ENCODE assay signal across 9 cellular contexts in the genomic region with DNA sequence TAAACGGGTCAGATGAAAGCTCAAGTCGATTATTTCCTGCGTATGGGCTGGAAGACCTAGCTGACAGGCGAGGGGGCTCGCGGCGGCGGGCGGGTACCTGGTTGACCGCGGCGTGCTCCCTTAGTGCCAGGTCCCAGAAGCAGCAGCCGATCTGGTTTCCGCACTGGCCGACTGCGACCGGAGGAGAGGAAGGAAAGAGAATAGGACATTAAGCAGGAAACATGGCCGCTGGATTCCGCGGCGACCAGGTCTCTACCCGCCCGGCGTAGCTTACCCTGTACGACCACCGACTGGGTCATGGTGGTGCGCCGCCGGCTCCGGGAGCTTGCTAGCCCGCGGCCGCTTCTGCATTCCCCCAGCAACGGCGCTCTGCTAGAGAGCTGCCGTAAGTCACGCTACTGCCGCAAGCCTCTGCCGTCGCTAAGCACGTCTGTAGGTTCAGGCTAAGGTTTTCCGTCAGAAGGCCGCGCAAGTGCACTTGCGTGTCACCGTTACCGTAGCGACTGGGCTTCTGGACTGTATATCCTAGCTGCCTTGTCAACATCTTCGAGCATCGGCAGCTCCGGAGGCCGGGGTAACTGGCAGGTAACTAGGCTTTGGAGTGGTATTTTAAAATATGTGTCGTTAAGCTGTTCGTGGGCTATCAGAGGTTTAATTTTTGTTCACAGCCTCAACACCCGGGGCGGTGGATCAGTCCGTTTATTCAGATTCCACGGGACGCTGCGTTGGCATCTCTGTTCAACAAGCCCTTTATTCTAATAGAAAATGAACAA. TPM values are rescaled to one million over a fixed set of nuclear protein-coding genes. Genes with fewer than 3 reads are reported as not detected.
DNase-seq lines count a peak whose midpoint lies in the region; ATAC-seq, FAIRE-seq and TF ChIP-seq lines count a peak whose summit lies in the region.
"Had no signal": no experiment of that assay in that cellular context is flagged by ENCODE, and none has a peak within 500 bp of the region (broad histone marks: within the 10 kb centered on the region; RNA-seq: fewer than 3 reads in every experiment).

A gene with protein sequence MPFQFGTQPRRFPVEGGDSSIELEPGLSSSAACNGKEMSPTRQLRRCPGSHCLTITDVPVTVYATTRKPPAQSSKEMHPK (plus strand): TSS at position 456 of the 773 bp plus-strand sequence. CDS start 11,693 bp downstream, outside the sequence.
A gene with protein sequence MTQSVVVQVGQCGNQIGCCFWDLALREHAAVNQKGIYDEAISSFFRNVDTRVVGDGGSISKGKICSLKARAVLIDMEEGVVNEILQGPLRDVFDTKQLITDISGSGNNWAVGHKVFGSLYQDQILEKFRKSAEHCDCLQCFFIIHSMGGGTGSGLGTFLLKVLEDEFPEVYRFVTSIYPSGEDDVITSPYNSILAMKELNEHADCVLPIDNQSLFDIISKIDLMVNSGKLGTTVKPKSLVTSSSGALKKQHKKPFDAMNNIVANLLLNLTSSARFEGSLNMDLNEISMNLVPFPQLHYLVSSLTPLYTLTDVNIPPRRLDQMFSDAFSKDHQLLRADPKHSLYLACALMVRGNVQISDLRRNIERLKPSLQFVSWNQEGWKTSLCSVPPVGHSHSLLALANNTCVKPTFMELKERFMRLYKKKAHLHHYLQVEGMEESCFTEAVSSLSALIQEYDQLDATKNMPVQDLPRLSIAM (minus strand): TSS at position 347 of the 773 bp plus-strand sequence. CDS start 48 bp downstream, at position 299.

- no peaks in the 10 kb centered on the region; a peak in 1 of 5 replicates for H3K36me3 ChIP-seq in HepG2 (replicated peaks in 1 of 2; ENCODE audit: control insufficient read depth in 1 of 2, insufficient read depth in 2 of 2, low read length in 2 of 2)

- H3K9me3 ChIP-seq in HepG2 (ENCODE audit: low read length): no peaks in the 10 kb centered on the region

- H2AFZ ChIP-seq in HepG2 (ENCODE audit: low read length): peak within 1 kb of the TSS; percentile 99

- H3K27ac ChIP-seq in dorsolateral prefrontal cortex: peak within 1 kb of the TSS; percentile 31 to 94 (median 87)
- peak within 1 kb of the TSS; percentile 63 for H3K27ac ChIP-seq in HepG2 (ENCODE audit: extremely low read length, insufficient read depth, low read length)

- POLR2A ChIA-PET in activated CD4-positive, alpha-beta T cell treated with anti-CD3 and anti-CD28 coated beads, Interleukin-2, amount 10 ng/mL, durations not matched to agents 7 days and 5 days (lab: Charles Lee): interaction anchor here (0.8 kb wide), 1 partner anchor 77 kb away, joined by 4 read pairs; no protein-coding TSS in a partner anchor
- POLR2A ChIA-PET in HepG2 (lab: Yijun Ruan, JAX): interaction anchor here (0.6 to 1.4 kb wide), 4 partner anchors 11 to 481 kb away, joined by 3 to 8 read pairs (median 3); no protein-coding TSS in a partner anchor

- H3K79me2 ChIP-seq in HepG2 (ENCODE audit: insufficient read depth, low read length): no peaks in the 10 kb centered on the region

- TF ChIP-seq EP300 in HepG2 (IDR thresholded peaks at IDR 0.05; ENCODE audit: low read depth in 2 of 2, low read length in 2 of 2): no peak
- no peak for TF ChIP-seq EP300 in HepG2 (CRISPR knock-in tag; IDR thresholded peaks at IDR 0.05; ENCODE audit: borderline replicate concordance)

- intact Hi-C loops in dorsolateral prefrontal cortex (cut with DNase I) (loop anchor here in 1 of 2 donors (5.0 kb wide), 1 partner anchor 75 kb away; no protein-coding TSS in a partner anchor), HepG2 (cut with micrococcal nuclease; ENCODE audit: unreplicated experiment) (loop anchor here (1.0 to 5.0 kb wide), 2 partner anchors 60 to 76 kb away; no protein-coding TSS in a partner anchor)

- 0 out of 2 replicates have a peak, but pooled peaks have one; percentile 24 for TF ChIP-seq RAD21 in HepG2 (CRISPR knock-in tag; IDR thresholded peaks at IDR 0.05)

- no peak within 1 kb of the TSS for H3K27ac Mint-ChIP-seq in activated CD4-positive, alpha-beta T cell treated with anti-CD3 and anti-CD28 coated beads, Interleukin-2, amount 10 ng/mL, durations not matched to agents 7 days and 5 days
- H3K27ac Mint-ChIP-seq: stimulated activated naive CD8-positive, alpha-beta T cell treated with anti-CD3 and anti-CD28 coated beads, Interleukin-15, Interleukin-2, amounts not matched to agents 100 ng/mL and 50 ng/mL, for 24 hours had no signal

- H3K27me3 Mint-ChIP-seq in activated CD4-positive, alpha-beta T cell treated with anti-CD3 and anti-CD28 coated beads, Interleukin-2, amount 10 ng/mL, durations not matched to agents 7 days and 5 days: peaks cover 29% of the 10 kb centered on the region

- peak; percentile 98 for ATAC-seq in GM19324 (IDR thresholded peaks at IDR 0.05; ENCODE audit: low FRiP score, unreplicated experiment)
- ATAC-seq in HG03460 (IDR thresholded peaks at IDR 0.05; ENCODE audit: unreplicated experiment): peak; percentile 96
- ATAC-seq in HepG2: peak; percentile 96

- peak in 50 of 56 donors; percentile 15 to 61 (median 38) for TF ChIP-seq CTCF in dorsolateral prefrontal cortex (IDR thresholded peaks at IDR 0.05 in 54 of 56, conservative IDR thresholded peaks at IDR 0.05 in 2 of 56; ENCODE audit: low read depth in 1 of 56, partially characterized antibody in 56 of 56)
- TF ChIP-seq CTCF in HepG2 (CRISPR knock-in tag; IDR thresholded peaks at IDR 0.05): peak; percentile 54

- CTCF ChIA-PET in activated CD4-positive, alpha-beta T cell treated with anti-CD3 and anti-CD28 coated beads, Interleukin-2, amount 10 ng/mL, durations not matched to agents 7 days and 5 days (lab: Charles Lee): interaction anchor here (1.0 to 1.9 kb wide), 5 partner anchors 25 to 828 kb away, joined by 3 to 6 read pairs (median 4); a partner anchor contains a TSS
- CTCF ChIA-PET in HepG2 (lab: Yijun Ruan, JAX; ENCODE audit: low intra/inter-chr PET ratio, low total read pairs): no interaction called here

- peaks cover 9% of the 10 kb centered on the region for H3K36me3 Mint-ChIP-seq in activated CD4-positive, alpha-beta T cell treated with anti-CD3 and anti-CD28 coated beads, Interleukin-2, amount 10 ng/mL, durations not matched to agents 7 days and 5 days (ENCODE audit: low read depth)

- peaks cover 10% of the 10 kb centered on the region for H3K4me1 ChIP-seq in HepG2 (ENCODE audit: insufficient read depth, low read length)

- peak within 1 kb of the TSS; percentile 55 to 98 (median 85) for H3K4me3 ChIP-seq in dorsolateral prefrontal cortex
- H3K4me3 ChIP-seq in HepG2 (replicated peaks in 1 of 3; ENCODE audit: insufficient read depth in 1 of 3, low read depth in 2 of 3, low read length in 3 of 3): peak within 1 kb of the TSS; percentile 75 to 97 (median 89)

- in situ Hi-C loops in HepG2 (cut with HindIII; ENCODE audit: extremely low pct_ligation_motif_present, low pct_unique_long_range_greater_than_20kb): loop anchor here (5.0 kb wide), 1 partner anchor 75 kb away; no protein-coding TSS in a partner anchor

- no peaks in the 10 kb centered on the region for H3K9me3 Mint-ChIP-seq in activated CD4-positive, alpha-beta T cell treated with anti-CD3 and anti-CD28 coated beads, Interleukin-2, amount 10 ng/mL, durations not matched to agents 7 days and 5 days
- H3K9me3 Mint-ChIP-seq: stimulated activated naive CD8-positive, alpha-beta T cell treated with anti-CD3 and anti-CD28 coated beads, Interleukin-15, Interleukin-2, amounts not matched to agents 100 ng/mL and 50 ng/mL, for 24 hours had no signal

- FAIRE-seq in HepG2 (lab: Jason Lieb, UNC): peak; percentile 93

- no peaks in the 10 kb centered on the region for H4K20me1 ChIP-seq in HepG2 (ENCODE audit: insufficient read depth, low read length)

- peak within 1 kb of the TSS; percentile 74 for H3K9ac ChIP-seq in HepG2 (ENCODE audit: insufficient read depth, low read depth, low read length)

- H3K4me3 Mint-ChIP-seq in activated CD4-positive, alpha-beta T cell treated with anti-CD3 and anti-CD28 coated beads, Interleukin-2, amount 10 ng/mL, durations not matched to agents 7 days and 5 days: no peak within 1 kb of the TSS

- no TSS peak for BruUV-seq in HepG2 (replicated peaks; lab: Mats Ljungman, UMichigan)

- WGBS in HepG2 (ENCODE audit: low lambda C conversion rate): 2% methylated on average over 60 of the region's 60 CpGs

- TF ChIP-seq POLR2A in HepG2 (IDR thresholded peaks at IDR 0.05; ENCODE audit: insufficient read depth in 1 of 2, low read depth in 2 of 2, low read length in 2 of 2): peak; percentile 74 to 95

- peak within 1 kb of the TSS; percentile 80 for H3K4me2 ChIP-seq in HepG2 (ENCODE audit: low read depth, low read length)

- peaks cover 7% of the 10 kb centered on the region for H3K4me1 Mint-ChIP-seq in activated CD4-positive, alpha-beta T cell treated with anti-CD3 and anti-CD28 coated beads, Interleukin-2, amount 10 ng/mL, durations not matched to agents 7 days and 5 days

- peak; percentile 44 to 96 (median 82) for DNase-seq in C1 segment of cervical spinal cord (lab: John Stamatoyannopoulos, UW)
- DNase-seq in NCI-H526 (lab: John Stamatoyannopoulos, UW): peak; percentile 95 to 98
- peak; percentile 95 for DNase-seq in activated CD4-positive, alpha-beta T cell treated with anti-CD3 and anti-CD28 coated beads, Interleukin-2, amount 10 ng/mL, durations not matched to agents 7 days and 5 days
- DNase-seq in dorsolateral prefrontal cortex: peak; percentile 82 to 98 (median 94)
- DNase-seq in HepG2 (ENCODE audit: low spot score): peak; percentile 94
- peak; percentile 87 for DNase-seq in stimulated activated CD4-positive, alpha-beta T cell treated with anti-CD3 and anti-CD28 coated beads, Interleukin-4, amount 100 ng/mL, for 1 hour

- no peaks in the 10 kb centered on the region for H3K27me3 ChIP-seq in dorsolateral prefrontal cortex
- no peaks in the 10 kb centered on the region; a peak in 1 of 5 replicates for H3K27me3 ChIP-seq in HepG2 (ENCODE audit: control insufficient read depth in 1 of 2, insufficient read depth in 2 of 2, low read length in 2 of 2)

RNA-seq across cellular contexts. Expression of the first gene that starts in this region (rescaled TPM):
- total RNA-seq in activated CD4-positive, alpha-beta T cell treated with anti-CD3 and anti-CD28 coated beads, Interleukin-2, amount 10 ng/mL, durations not matched to agents 7 days and 5 days: 1 to 10 TPM; 1.5 to 2.2 TPM
- total RNA-seq in dorsolateral prefrontal cortex (10 to 100 TPM; 33.7 to 84.2 (median 59.9) TPM), HepG2 (2016; rRNA removed; fragmentation: Illumina TruSeq; extraction: Trizol) (19.5 and 23.7 TPM in 2 replicates)
- 15.4 and 22.2 TPM in 2 replicates for total RNA-seq in HepG2 (2016; cell fraction: cytosol; rRNA removed; fragmentation: Illumina TruSeq; extraction: Trizol; ENCODE audit: low read depth)
- 15.5 and 25.0 TPM in 2 replicates for total RNA-seq in HepG2 (2016; cell fraction: insoluble cytoplasmic fraction; rRNA removed; fragmentation: Illumina TruSeq; extraction: Trizol)
- 19.0 and 23.1 TPM in 2 replicates for total RNA-seq in HepG2 (2016; cell fraction: membrane; rRNA removed; fragmentation: Illumina TruSeq; extraction: Trizol)
- 6.9 and 8.1 TPM in 2 replicates for total RNA-seq in HepG2 (2016; cell fraction: nucleus; rRNA removed; fragmentation: Illumina TruSeq; extraction: Trizol)
- polyA plus RNA-seq in HepG2 (2011; rRNA removed): 8.8 and 11.3 TPM in 2 replicates
- 4.6 and 5.4 TPM in 2 replicates for polyA plus RNA-seq in HepG2 (2011; cell fraction: cytosol; rRNA removed)
- polyA plus RNA-seq in HepG2 (2011; cell fraction: nucleus; rRNA removed): 1.2 and 3.0 TPM in 2 replicates
- 6.8 and 9.1 TPM in 2 replicates for polyA plus RNA-seq in HepG2 (2012)
- 13.1 and 23.5 TPM in 2 replicates for polyA plus RNA-seq in HepG2 (2016; cell fraction: cytosol; fragmentation: Illumina TruSeq; extraction: Trizol; ENCODE audit: low read depth)
- 18.0 and 19.3 TPM in 2 replicates for polyA plus RNA-seq in HepG2 (2016; cell fraction: insoluble cytoplasmic fraction; fragmentation: Illumina TruSeq; extraction: Trizol; ENCODE audit: low read depth)
- polyA plus RNA-seq in HepG2 (2016; cell fraction: membrane; fragmentation: Illumina TruSeq; extraction: Trizol; ENCODE audit: low read depth): 10.6 and 16.7 TPM in 2 replicates
- polyA plus RNA-seq in HepG2 (2016; cell fraction: nucleus; fragmentation: Illumina TruSeq; extraction: Trizol; ENCODE audit: insufficient read depth, low read depth): 8.0 and 9.9 TPM in 2 replicates
- 0.58 and 1.4 TPM in 2 replicates for polyA minus RNA-seq in HepG2 (2011; rRNA and poly(A)+ RNA removed; ENCODE audit: low replicate concordance)
- polyA minus RNA-seq in HepG2 (2011; cell fraction: cytosol; rRNA and poly(A)+ RNA removed): 1.2 and 1.5 TPM in 2 replicates
- 1.5 and 2.0 TPM in 2 replicates for polyA minus RNA-seq in HepG2 (2011; cell fraction: nucleus; rRNA and poly(A)+ RNA removed)

RNA-seq across cellular contexts. Expression of the second gene that starts in this region (rescaled TPM):
- total RNA-seq in activated CD4-positive, alpha-beta T cell treated with anti-CD3 and anti-CD28 coated beads, Interleukin-2, amount 10 ng/mL, durations not matched to agents 7 days and 5 days: 10 to 100 TPM; 14.9 to 18.9 TPM
- total RNA-seq in dorsolateral prefrontal cortex (10 to 100 TPM; 28.3 to 69.6 (median 48.6) TPM), HepG2 (2016; rRNA removed; fragmentation: Illumina TruSeq; extraction: Trizol) (20.8 and 22.6 TPM in 2 replicates)
- total RNA-seq in HepG2 (2016; cell fraction: cytosol; rRNA removed; fragmentation: Illumina TruSeq; extraction: Trizol; ENCODE audit: low read depth): 7.3 and 7.4 TPM in 2 replicates
- 22.6 and 24.2 TPM in 2 replicates for total RNA-seq in HepG2 (2016; cell fraction: insoluble cytoplasmic fraction; rRNA removed; fragmentation: Illumina TruSeq; extraction: Trizol)
- 13.3 and 14.4 TPM in 2 replicates for total RNA-seq in HepG2 (2016; cell fraction: membrane; rRNA removed; fragmentation: Illumina TruSeq; extraction: Trizol)
- total RNA-seq in HepG2 (2016; cell fraction: nucleus; rRNA removed; fragmentation: Illumina TruSeq; extraction: Trizol): 35.6 and 36.6 TPM in 2 replicates
- 17.1 and 17.3 TPM in 2 replicates for polyA plus RNA-seq in HepG2 (2011; rRNA removed)
- polyA plus RNA-seq in HepG2 (2011; cell fraction: cytosol; rRNA removed): 5.0 and 6.6 TPM in 2 replicates
- polyA plus RNA-seq in HepG2 (2011; cell fraction: nucleus; rRNA removed): 22.2 and 28.1 TPM in 2 replicates
- 11.8 and 13.5 TPM in 2 replicates for polyA plus RNA-seq in HepG2 (2012)
- polyA plus RNA-seq in HepG2 (2016; cell fraction: cytosol; fragmentation: Illumina TruSeq; extraction: Trizol; ENCODE audit: low read depth): 3.4 and 5.1 TPM in 2 replicates
- polyA plus RNA-seq in HepG2 (2016; cell fraction: insoluble cytoplasmic fraction; fragmentation: Illumina TruSeq; extraction: Trizol; ENCODE audit: low read depth): 16.1 and 19.1 TPM in 2 replicates
- polyA plus RNA-seq in HepG2 (2016; cell fraction: membrane; fragmentation: Illumina TruSeq; extraction: Trizol; ENCODE audit: low read depth): 5.3 and 8.3 TPM in 2 replicates
- 48.4 and 49.1 TPM in 2 replicates for polyA plus RNA-seq in HepG2 (2016; cell fraction: nucleus; fragmentation: Illumina TruSeq; extraction: Trizol; ENCODE audit: insufficient read depth, low read depth)
- polyA minus RNA-seq in HepG2 (2011; rRNA and poly(A)+ RNA removed; ENCODE audit: low replicate concordance): 5.7 and 6.5 TPM in 2 replicates
- 4.7 and 5.2 TPM in 2 replicates for polyA minus RNA-seq in HepG2 (2011; cell fraction: cytosol; rRNA and poly(A)+ RNA removed)
- 59.6 and 64.6 TPM in 2 replicates for polyA minus RNA-seq in HepG2 (2011; cell fraction: nucleus; rRNA and poly(A)+ RNA removed)

Comparison
In these comparisons a context has a peak if more than half of its experiments do, and no peak if none do; other contexts are left out.
1. Peak in every context shown above with its lines: DNase-seq, ATAC-seq, H3K4me3 ChIP-seq and H3K27ac ChIP-seq.